ENCODE assay signal across 1 cellular context in genomic region chr10:50552771-50553535, GRCh38.
TF ChIP-seq lines count a peak whose summit lies in the region.

No MANE protein-coding gene starts in this region.

TF ChIP-seq in GM12878, 131 proteins besides CTCF, POLR2A, EP300 and RAD21 (continued from another document):
- TF ChIP-seq, protein P1, sequence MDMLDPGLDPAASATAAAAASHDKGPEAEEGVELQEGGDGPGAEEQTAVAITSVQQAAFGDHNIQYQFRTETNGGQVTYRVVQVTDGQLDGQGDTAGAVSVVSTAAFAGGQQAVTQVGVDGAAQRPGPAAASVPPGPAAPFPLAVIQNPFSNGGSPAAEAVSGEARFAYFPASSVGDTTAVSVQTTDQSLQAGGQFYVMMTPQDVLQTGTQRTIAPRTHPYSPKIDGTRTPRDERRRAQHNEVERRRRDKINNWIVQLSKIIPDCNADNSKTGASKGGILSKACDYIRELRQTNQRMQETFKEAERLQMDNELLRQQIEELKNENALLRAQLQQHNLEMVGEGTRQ (IDR thresholded peaks at IDR 0.05; ENCODE audit: borderline replicate concordance, low read depth, low read length) = no peak
- TF ChIP-seq RUNX3 (IDR thresholded peaks at IDR 0.05; ENCODE audit: low read length) = peak; percentile 77
- 0 out of 2 replicates have a peak, but pooled peaks have one; percentile 46 for TF ChIP-seq SMARCA5 (IDR thresholded peaks at IDR 0.05)
